10 cellular contexts compared by ENCODE assay signal in genomic region chr20:46606817-46607190, GRCh38. TPM values are rescaled to one million over a fixed set of nuclear protein-coding genes. Genes with fewer than 3 reads are reported as not detected.
"Had no signal": no experiment of that assay in that cellular context is flagged by ENCODE, and none has a peak within 500 bp of the region (broad histone marks: within the 10 kb centered on the region; RNA-seq: fewer than 3 reads in every experiment).

No MANE protein-coding gene starts in this region.

- H3K4me3 Mint-ChIP-seq: GM23338, H9 had no signal

- DNase-seq: H9, HCEC 1CT, IMR-90, KBM-7 had no signal

- H3K9me3 Mint-ChIP-seq: GM23338, H9 had no signal

- H3K4me1 Mint-ChIP-seq: GM23338, H9 had no signal

- H3K4me3 ChIP-seq: GM23338 had no signal

- H3K4me2 ChIP-seq: GM23338, KMS-11 had no signal

- H3K27ac ChIP-seq: HL-60, KMS-11 had no signal

- FAIRE-seq: H1, H54 had no signal

- ATAC-seq: GM23338 had no signal

- H3K27ac Mint-ChIP-seq: H9 had no signal

- H3K9ac ChIP-seq: KMS-11 had no signal

- H2AFZ ChIP-seq: GM23338 had no signal

RNA-seq across cellular contexts. Expression of gene SLC13A3, which starts 44.5 kb away (rescaled TPM):
- total RNA-seq: HT1080 had no signal

RNA-seq across cellular contexts. Expression of gene OCSTAMP, which starts 56.4 kb away (rescaled TPM):
- total RNA-seq: H9, HT1080, IMR-90 had no signal
- polyA plus RNA-seq: IMR-90 had no signal
